Comparison of ENCODE assay signal across 8 cellular contexts in genomic region chr7:73577627-73578341, GRCh38. TPM values are rescaled to one million over a fixed set of nuclear protein-coding genes. Genes with fewer than 3 reads are reported as not detected.
DNase-seq lines count a peak whose midpoint lies in the region; ATAC-seq lines count a peak whose summit lies in the region.

No MANE protein-coding gene starts in this region.

- peak overlapping the region; percentile 82 for H3K27ac ChIP-seq in CD4-positive, alpha-beta memory T cell (ENCODE audit: low read depth, low read length)
- H3K27ac ChIP-seq in caudate nucleus (ENCODE audit: low read depth, low read length): peak overlapping the region; percentile 84
- peak overlapping the region in 1 of 2 donors; percentile 48 for H3K27ac ChIP-seq in aorta (ENCODE audit: low read depth in 1 of 2, low read length in 2 of 2)

- peak; percentile 1 for ATAC-seq in GM21423 (IDR thresholded peaks at IDR 0.05; ENCODE audit: unreplicated experiment)
- ATAC-seq in aorta (ENCODE audit: low FRiP score): peak; percentile 24

- peaks cover 33% of the 10 kb centered on the region for H3K4me1 ChIP-seq in CD4-positive, alpha-beta memory T cell (ENCODE audit: insufficient read depth, low read length)
- H3K4me1 ChIP-seq in aorta (ENCODE audit: control insufficient read depth in 1 of 2, insufficient read depth in 2 of 2, low read length in 2 of 2): no peaks in the 10 kb centered on the region

- H3K27me3 ChIP-seq in CD4-positive, alpha-beta memory T cell (ENCODE audit: insufficient read depth, low read length): no peaks in the 10 kb centered on the region
- H3K27me3 ChIP-seq in MG63: no peaks in the 10 kb centered on the region
- no peaks in the 10 kb centered on the region for H3K27me3 ChIP-seq in aorta (ENCODE audit: control insufficient read depth in 1 of 2, insufficient read depth in 2 of 2, low read length in 1 of 2)

- DNase-seq in CD4-positive, alpha-beta memory T cell: no peak
- DNase-seq in MG63 (peak; percentile 12), caudate nucleus (lab: John Stamatoyannopoulos, UW) (peak in 3 of 61 donors; percentile 29 to 61 (median 54)), lung microvascular endothelial cell (ENCODE audit: low read depth in 2 of 2) (peak; percentile 23 to 35), aorta (peak in 1 of 2 donors; percentile 38), GM03348 (ENCODE audit: low spot score) (no peak), GDM1 (lab: John Stamatoyannopoulos, UW) (no peak)

- intact Hi-C loops in CD4-positive, alpha-beta memory T cell (cut with micrococcal nuclease): loop anchor here (1.0 kb wide), 4 partner anchors 20 to 161 kb away; partner anchors contain the start of genes ABHD11, BAZ1B, BCL7B and BUD23
- intact Hi-C loops in aorta (cut with DNase I): loop anchor here in 1 of 2 donors (2.0 kb wide), 1 partner anchor 55 kb away; the partner anchor contains the start of gene BAZ1B

- H3K4me3 Mint-ChIP-seq in CD4-positive, alpha-beta memory T cell: peak overlapping the region; percentile 87 to 99 (median 94)

- H3K9me3 ChIP-seq in CD4-positive, alpha-beta memory T cell (ENCODE audit: control insufficient read depth in 1 of 2, low read length in 2 of 2): no peaks in the 10 kb centered on the region
- H3K9me3 ChIP-seq in MG63 (no peaks in the 10 kb centered on the region), aorta (ENCODE audit: control insufficient read depth, low read length) (no peaks in the 10 kb centered on the region)

- peaks cover 8 to 27% of the 10 kb centered on the region in 2 donors for H3K36me3 Mint-ChIP-seq in CD4-positive, alpha-beta memory T cell

- H3K27me3 Mint-ChIP-seq in CD4-positive, alpha-beta memory T cell: no peaks in the 10 kb centered on the region

- H3K4me3 ChIP-seq in CD4-positive, alpha-beta memory T cell (ENCODE audit: low read length in 2 of 2): peak overlapping the region; percentile 60 to 78
- H3K4me3 ChIP-seq in MG63 (peak overlapping the region; percentile 77), aorta (ENCODE audit: low read length in 2 of 2) (peak overlapping the region; percentile 38 to 85)

- H3K27ac Mint-ChIP-seq in CD4-positive, alpha-beta memory T cell: peak overlapping the region; percentile 76 to 88 (median 84)

- CTCF ChIA-PET in CD4-positive, alpha-beta memory T cell (lab: Charles Lee; ENCODE audit: partially characterized antibody): interaction anchor here (0.9 to 2.8 kb wide), 2 partner anchors 12 to 58 kb away, joined by 3 to 12 read pairs; no protein-coding TSS in a partner anchor

- WGBS in aorta, 2 donors: 6 to 7% methylated on average over 32 of the region's 32 CpGs

- POLR2A ChIA-PET in CD4-positive, alpha-beta memory T cell (lab: Charles Lee; ENCODE audit: partially characterized antibody): interaction anchor here (0.8 to 3.8 kb wide), 11 partner anchors 9 to 597 kb away, joined by 3 to 52 read pairs (median 5); partner anchors contain the start of genes ABHD11, BAZ1B, BCL7B and VPS37D

- peaks cover 20% of the 10 kb centered on the region for H3K36me3 ChIP-seq in CD4-positive, alpha-beta memory T cell (ENCODE audit: insufficient read depth, low read length)
- H3K36me3 ChIP-seq in MG63 (peaks cover 14% of the 10 kb centered on the region), aorta (ENCODE audit: control insufficient read depth in 1 of 2, insufficient read depth in 2 of 2, low read length in 1 of 2) (peaks cover 0 to 4% of the 10 kb centered on the region in 2 donors)

- no peaks in the 10 kb centered on the region for H3K9me3 Mint-ChIP-seq in CD4-positive, alpha-beta memory T cell

- peaks cover 13 to 37% (median 22%) of the 10 kb centered on the region in 4 donors for H3K4me1 Mint-ChIP-seq in CD4-positive, alpha-beta memory T cell

RNA-seq across cellular contexts. Expression of gene TBL2, which starts 0.6 kb away (rescaled TPM):
- 10 to 100 TPM; 45.4 to 47.5 TPM for total RNA-seq in CD4-positive, alpha-beta memory T cell
- polyA plus RNA-seq in CD4-positive, alpha-beta memory T cell: 10 to 100 TPM; 15.6 to 20.5 TPM
- 68.6 and 79.0 TPM in 2 replicates for total RNA-seq in MG63 (2014; rRNA removed; shearing (Covaris generic); ENCODE audit: low replicate concordance)
- 37.0 and 40.7 TPM in 2 replicates for total RNA-seq in lung microvascular endothelial cell
- 10 to 100 TPM; 26.5 to 27.7 TPM for total RNA-seq in aorta
- polyA plus RNA-seq in aorta: 10 to 100 TPM; 17.7 to 22.8 TPM

RNA-seq across cellular contexts. Expression of gene BCL7B, which starts 20.3 kb away (rescaled TPM):
- 10 to 100 TPM; 57.0 to 58.0 TPM for total RNA-seq in CD4-positive, alpha-beta memory T cell
- polyA plus RNA-seq in CD4-positive, alpha-beta memory T cell: 100 to 1,000 TPM in 1 of 2 donors, 10 to 100 TPM in 1; 84.2 to 112 TPM
- total RNA-seq in MG63 (2014; rRNA removed; shearing (Covaris generic); ENCODE audit: low replicate concordance): 31.6 and 33.3 TPM in 2 replicates
- total RNA-seq in lung microvascular endothelial cell: 17.2 and 22.6 TPM in 2 replicates
- 10 to 100 TPM; 45.5 to 68.2 TPM for total RNA-seq in aorta
- 10 to 100 TPM; 70.9 to 92.3 TPM for polyA plus RNA-seq in aorta

RNA-seq across cellular contexts. Expression of gene MLXIPL, which starts 46.5 kb away (rescaled TPM):
- not detected for total RNA-seq in CD4-positive, alpha-beta memory T cell
- polyA plus RNA-seq in CD4-positive, alpha-beta memory T cell: not detected
- total RNA-seq in MG63 (2014; rRNA removed; shearing (Covaris generic); ENCODE audit: low replicate concordance): not detected in 2 replicates
- total RNA-seq in lung microvascular endothelial cell: not detected in 2 replicates
- total RNA-seq in aorta: 1 to 10 TPM; 2.0 to 4.5 TPM
- polyA plus RNA-seq in aorta: 10 to 100 TPM in 1 of 2 donors, under 1 TPM in 1; 0.23 to 13.5 TPM

RNA-seq across cellular contexts. Expression of gene BAZ1B, which starts 55.7 kb away (rescaled TPM):
- 10 to 100 TPM; 75.3 to 78.6 TPM for total RNA-seq in CD4-positive, alpha-beta memory T cell
- 10 to 100 TPM in 1 of 2 donors, 1 to 10 TPM in 1; 5.8 to 29.1 TPM for polyA plus RNA-seq in CD4-positive, alpha-beta memory T cell
- total RNA-seq in MG63 (2014; rRNA removed; shearing (Covaris generic); ENCODE audit: low replicate concordance): 44.6 and 67.4 TPM in 2 replicates
- total RNA-seq in lung microvascular endothelial cell (27.7 and 34.1 TPM in 2 replicates), aorta (10 to 100 TPM; 49.3 to 60.0 TPM)
- 10 to 100 TPM; 19.1 to 23.9 TPM for polyA plus RNA-seq in aorta

Comparison
In these comparisons a context has a peak if more than half of its experiments do, and no peak if none do; other contexts are left out.
1. DNase-seq: peak in MG63 (single experiment) and lung microvascular endothelial cell (2 of 2); none in CD4-positive, alpha-beta memory T cell (0 of 5), GM03348 (single experiment) and GDM1 (single experiment).
2. Peak in every context shown above with its lines, with median percentiles within 50 percentile points of each other: H3K4me3 ChIP-seq.